Comparison of ENCODE assay signal across 1 cellular context in the genomic region with DNA sequence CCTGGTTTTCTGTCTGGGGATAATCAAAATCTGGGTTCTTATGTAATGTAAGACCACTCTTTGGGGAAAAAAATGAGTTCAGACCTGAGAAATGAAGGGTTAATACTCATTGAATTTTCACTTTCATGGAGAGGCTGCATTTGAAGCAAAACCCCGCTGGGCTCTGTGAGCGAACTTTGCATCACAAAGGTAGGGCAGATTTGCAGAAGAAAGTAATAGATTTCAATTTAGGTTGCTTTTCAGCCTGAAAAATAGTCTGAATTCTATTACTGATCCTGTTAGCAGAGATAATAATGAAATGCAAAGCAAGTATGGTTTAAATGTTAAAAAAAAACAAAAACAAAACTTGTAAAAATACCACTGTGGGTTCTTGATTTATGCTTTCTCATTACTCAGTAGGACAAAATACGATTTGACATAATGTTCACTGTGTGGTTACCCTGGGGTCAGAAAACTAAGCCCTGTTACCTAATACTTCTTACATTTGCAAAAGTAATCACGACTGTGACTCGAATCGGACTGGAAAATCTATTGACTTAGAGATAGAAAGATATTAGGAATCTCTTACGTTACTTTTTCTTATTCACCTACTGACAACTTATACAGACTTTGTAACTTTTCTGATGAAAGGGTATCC.
TF ChIP-seq lines count a peak whose summit lies in the region.

No MANE protein-coding gene starts in this region.

TF ChIP-seq in WTC11, 78 proteins besides CTCF, POLR2A, EP300 and RAD21 (continued from another document):
- TF ChIP-seq ZMAT4 (CRISPR knock-in tag; IDR thresholded peaks at IDR 0.05) = no peak
- no peak for TF ChIP-seq SP1 (CRISPR knock-in tag; conservative IDR thresholded peaks at IDR 0.05)
- TF ChIP-seq E2F1 (CRISPR knock-in tag; IDR thresholded peaks at IDR 0.05) = no peak
- no peak for TF ChIP-seq PRRX2 (CRISPR knock-in tag; IDR thresholded peaks at IDR 0.05)
- TF ChIP-seq ZNF423 (CRISPR knock-in tag; IDR thresholded peaks at IDR 0.05) = no peak
- TF ChIP-seq, protein P1, sequence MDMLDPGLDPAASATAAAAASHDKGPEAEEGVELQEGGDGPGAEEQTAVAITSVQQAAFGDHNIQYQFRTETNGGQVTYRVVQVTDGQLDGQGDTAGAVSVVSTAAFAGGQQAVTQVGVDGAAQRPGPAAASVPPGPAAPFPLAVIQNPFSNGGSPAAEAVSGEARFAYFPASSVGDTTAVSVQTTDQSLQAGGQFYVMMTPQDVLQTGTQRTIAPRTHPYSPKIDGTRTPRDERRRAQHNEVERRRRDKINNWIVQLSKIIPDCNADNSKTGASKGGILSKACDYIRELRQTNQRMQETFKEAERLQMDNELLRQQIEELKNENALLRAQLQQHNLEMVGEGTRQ (CRISPR knock-in tag; IDR thresholded peaks at IDR 0.05) = no peak
- TF ChIP-seq CBFB (CRISPR knock-in tag; IDR thresholded peaks at IDR 0.05; ENCODE audit: low read depth) = no peak
- TF ChIP-seq MLX (CRISPR knock-in tag; IDR thresholded peaks at IDR 0.05) = no peak
- no peak for TF ChIP-seq PRDM15 (CRISPR knock-in tag; IDR thresholded peaks at IDR 0.05)
TF ChIP-seq in WTC11: peak in this region for 0.
